Comparison of ENCODE assay signal across 8 cellular contexts in the genomic region with DNA sequence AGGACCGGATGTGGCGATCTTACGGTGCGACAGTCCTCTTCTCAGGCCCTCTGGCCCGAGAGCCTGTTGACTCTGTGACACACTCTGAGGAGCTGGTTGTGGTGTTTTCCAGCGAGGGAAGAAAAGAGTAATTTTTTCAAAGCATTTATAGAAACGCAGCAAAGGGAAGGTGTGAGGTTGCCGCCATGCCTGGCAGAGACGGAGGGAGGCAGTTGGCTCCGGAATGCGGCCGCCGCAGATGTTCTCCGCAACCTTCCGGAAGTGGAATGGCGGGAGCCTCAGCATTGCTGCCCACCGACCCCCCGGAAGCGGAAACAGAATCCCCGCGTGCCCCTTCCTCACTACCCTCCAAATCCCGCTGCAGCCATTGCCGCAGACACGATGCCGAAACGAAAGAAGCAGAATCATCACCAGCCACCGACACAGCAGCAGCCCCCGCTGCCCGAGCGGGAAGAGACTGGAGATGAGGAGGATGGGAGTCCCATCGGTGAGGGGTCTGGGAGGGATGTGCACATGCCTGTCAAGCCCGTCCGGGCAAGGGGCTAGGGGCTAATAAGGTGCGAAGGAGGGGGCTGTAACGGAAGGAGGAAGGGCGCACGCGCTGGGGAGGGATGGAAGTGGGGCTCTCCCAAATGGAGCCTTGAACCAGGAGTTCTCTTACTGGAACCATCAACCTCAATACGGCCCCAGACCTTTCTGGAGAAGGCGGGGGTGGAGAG. TPM values are rescaled to one million over a fixed set of nuclear protein-coding genes. Genes with fewer than 3 reads are reported as not detected.
DNase-seq lines count a peak whose midpoint lies in the region; ATAC-seq and TF ChIP-seq lines count a peak whose summit lies in the region.

A gene with protein sequence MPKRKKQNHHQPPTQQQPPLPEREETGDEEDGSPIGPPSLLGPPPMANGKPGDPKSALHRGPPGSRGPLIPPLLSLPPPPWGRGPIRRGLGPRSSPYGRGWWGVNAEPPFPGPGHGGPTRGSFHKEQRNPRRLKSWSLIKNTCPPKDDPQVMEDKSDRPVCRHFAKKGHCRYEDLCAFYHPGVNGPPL (plus strand): TSS at position 332 of the 719 bp plus-strand sequence. CDS start 50 bp downstream, at position 382.

- no peaks in the 10 kb centered on the region for H3K27me3 ChIP-seq in breast epithelium

- no peaks in the 10 kb centered on the region for H3K36me3 ChIP-seq in breast epithelium

- POLR2A ChIA-PET in AG04449 (lab: Yijun Ruan, JAX) = interaction anchor here (0.6 to 1.1 kb wide), 7 partner anchors 12 to 1341 kb away, joined by 3 read pairs; a partner anchor contains a TSS

- peaks cover 4 to 15% of the 10 kb centered on the region in 2 donors for H3K4me1 ChIP-seq in breast epithelium

- H3K9me3 ChIP-seq in breast epithelium = no peaks in the 10 kb centered on the region

- CTCF ChIA-PET in AG04449 (lab: Yijun Ruan, JAX) = interaction anchor here (11.6 to 23.8 kb wide), 2 partner anchors 16 to 73 kb away, joined by 269 to 788 read pairs; no protein-coding TSS in a partner anchor

- H3K27ac ChIP-seq in VCaP (peak within 1 kb of the TSS; percentile 97), breast epithelium (peak within 1 kb of the TSS; percentile 97 to 100)

- peak; percentile 29 for TF ChIP-seq POLR2A in breast epithelium (IDR thresholded peaks at IDR 0.05)

- ATAC-seq in GM18868 (IDR thresholded peaks at IDR 0.05; ENCODE audit: unreplicated experiment) = peak; percentile 45
- peak; percentile 27 for ATAC-seq in HG03097 (IDR thresholded peaks at IDR 0.05; ENCODE audit: low FRiP score, unreplicated experiment)

- peak within 1 kb of the TSS; percentile 100 for H3K4me3 ChIP-seq in AG04449 (ENCODE audit: low read depth, low read length)
- peak within 1 kb of the TSS; percentile 72 to 98 (median 91) for H3K4me3 ChIP-seq in breast epithelium

- DNase-seq in AG04449 (ENCODE audit: low read depth, low spot score) (no peak), NCI-H2171 (lab: John Stamatoyannopoulos, UW) (peak; percentile 92), breast epithelium (ENCODE audit: low spot score in 2 of 2) (peak; percentile 67 to 87), iris pigment epithelial cell (ENCODE audit: low read depth) (peak; percentile 83)
- DNase-seq in stimulated activated CD4-positive, alpha-beta T cell treated with anti-CD3 and anti-CD28 coated beads, Interleukin-12 subunit alpha, Interleukin-12 subunit beta, amount 100 ng/mL, for 48 hours (ENCODE audit: low read depth in 2 of 3, low spot score in 1 of 3) = peak; percentile 74 to 85 (median 84)

- intact Hi-C loops in breast epithelium (cut with DNase I; ENCODE audit: low total_unique reads) = loop anchor here (5.0 kb wide), 1 partner anchor 165 kb away; a partner anchor contains a TSS

- TF ChIP-seq CTCF in AG04449 (IDR thresholded peaks at IDR 0.05; ENCODE audit: insufficient read depth, low read length, missing control alignments) (no peak), VCaP (conservative IDR thresholded peaks at IDR 0.05) (no peak), breast epithelium (IDR thresholded peaks at IDR 0.05) (no peak)

RNA-seq across cellular contexts. Expression of the gene that starts here (rescaled TPM):
- 10 to 100 TPM in 2 of 3 donors, 1 to 10 TPM in 1; 9.0 to 28.4 (median 12.1) TPM for total RNA-seq in breast epithelium
